7 cellular contexts compared by ENCODE assay signal in the genomic region with DNA sequence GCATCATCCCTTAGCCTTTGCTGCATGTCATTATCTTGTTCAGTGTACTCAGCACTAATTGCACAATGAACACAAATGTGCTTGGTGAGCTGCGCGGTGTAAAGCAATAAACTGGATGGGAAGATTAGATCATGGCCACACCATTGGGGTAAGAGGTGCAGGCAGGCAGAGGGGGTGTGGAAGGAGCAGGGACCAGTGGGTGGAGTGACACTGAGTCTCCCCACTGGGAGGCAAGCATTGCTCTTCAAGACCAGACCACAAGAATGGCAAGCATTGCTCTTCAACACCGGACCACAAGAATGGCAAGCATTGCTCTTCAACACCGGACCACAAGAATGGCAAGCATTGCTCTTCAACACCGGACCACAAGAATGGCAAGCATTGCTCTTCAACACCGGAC. TPM values are rescaled to one million over a fixed set of nuclear protein-coding genes. Genes with fewer than 3 reads are reported as not detected.
"Had no signal": no experiment of that assay in that cellular context is flagged by ENCODE, and none has a peak within 500 bp of the region (broad histone marks: within the 10 kb centered on the region; RNA-seq: fewer than 3 reads in every experiment).

No MANE protein-coding gene starts in this region.

RNA-seq across cellular contexts. Expression of gene NTM, which starts 28.5 kb away (rescaled TPM):
- total RNA-seq: activated B cell treated with CpG ODN at 0.5 μM for 24 hours; activated CD4-positive, alpha-beta memory T cell treated with anti-CD3 and anti-CD28 coated beads for 36 hours; activated naive CD4-positive, alpha-beta T cell treated with anti-CD3 and anti-CD28 coated beads for 36 hours; activated naive CD4-positive, alpha-beta T cell treated with anti-CD3 and anti-CD28 coated beads, Interleukin-2, amount 50 U/mL, for 72 hours; activated T-cell treated with anti-CD3 and anti-CD28 coated beads, Interleukin-2, amount 50 U/mL, for 4 hours; activated T-helper 1 cell treated with anti-CD3 and anti-CD28 coated beads, Interleukin-12 subunit alpha, Interleukin-12 subunit beta, Interleukin-2, Interleukin-4 antibody, amounts not matched to agents 30 ng/mL and 10 ng/mL and 1 ng/mL, durations not matched to agents 14 hours and 24 hours and 36 hours; PC-3 had no signal
